In genomic region chr11:61999141-61999975, GRCh38 we compare ENCODE assay signal across 1 cellular context.
TF ChIP-seq lines count a peak whose summit lies in the region.

No MANE protein-coding gene starts in this region.

TF ChIP-seq in HepG2, 621 proteins besides CTCF, POLR2A, EP300 and RAD21 (continued from another document and continues in another):
- TF ChIP-seq ZNF709 (CRISPR knock-in tag; IDR thresholded peaks at IDR 0.05) (no peak), ZNF335 (CRISPR knock-in tag; IDR thresholded peaks at IDR 0.05) (no peak), ZBTB14 (CRISPR knock-in tag; IDR thresholded peaks at IDR 0.05) (no peak), NONO (IDR thresholded peaks at IDR 0.05) (no peak), NONO (CRISPR knock-in tag; conservative IDR thresholded peaks at IDR 0.05) (no peak), RFXANK (CRISPR knock-in tag; IDR thresholded peaks at IDR 0.05) (no peak), ZNF543 (CRISPR knock-in tag; IDR thresholded peaks at IDR 0.05) (no peak), ZNF782 (CRISPR knock-in tag; IDR thresholded peaks at IDR 0.05; ENCODE audit: borderline replicate concordance) (no peak), ZNF512B (CRISPR knock-in tag; IDR thresholded peaks at IDR 0.05; ENCODE audit: borderline replicate concordance) (no peak), ZNF879 (CRISPR knock-in tag; IDR thresholded peaks at IDR 0.05) (no peak), ZNF513 (CRISPR knock-in tag; conservative IDR thresholded peaks at IDR 0.05) (no peak), HES4 (CRISPR knock-in tag; IDR thresholded peaks at IDR 0.05; ENCODE audit: borderline replicate concordance) (no peak), AGO2 (optimal IDR thresholded peaks at IDR 0.05; ENCODE audit: low read depth, low read length) (no peak), ATF2 (CRISPR knock-in tag; IDR thresholded peaks at IDR 0.05) (no peak), SMC3 (IDR thresholded peaks at IDR 0.05; ENCODE audit: low read length) (no peak), SRSF9 (IDR thresholded peaks at IDR 0.05; ENCODE audit: borderline replicate concordance, insufficient read depth, low read depth, low read length, poor library complexity, severe bottlenecking) (no peak), ATF5 (CRISPR knock-in tag; IDR thresholded peaks at IDR 0.05; ENCODE audit: low read depth) (no peak), ELF1 (CRISPR knock-in tag; IDR thresholded peaks at IDR 0.05) (no peak), E2F2 (CRISPR knock-in tag; IDR thresholded peaks at IDR 0.05; ENCODE audit: borderline replicate concordance) (no peak), MLLT10 (CRISPR knock-in tag; IDR thresholded peaks at IDR 0.05) (no peak), JDP2 (CRISPR knock-in tag; IDR thresholded peaks at IDR 0.05; ENCODE audit: borderline replicate concordance) (no peak), PPARG (CRISPR knock-in tag; conservative IDR thresholded peaks at IDR 0.05) (peak; percentile 29; the same call in 1 of the 2 replicates), TP53 (CRISPR knock-in tag; conservative IDR thresholded peaks at IDR 0.05) (peak; percentile 100), MAX (IDR thresholded peaks at IDR 0.05) (0 out of 2 replicates have a peak, but pooled peaks have one; percentile 12), KDM1A (CRISPR knock-in tag; IDR thresholded peaks at IDR 0.05) (no peak), ZNF770 (CRISPR knock-in tag; IDR thresholded peaks at IDR 0.05) (no peak), HMGA1 (CRISPR knock-in tag; conservative IDR thresholded peaks at IDR 0.05) (no peak), KAT2B (IDR thresholded peaks at IDR 0.05; ENCODE audit: borderline replicate concordance, low read depth, low read length) (no peak), MEF2D (CRISPR knock-in tag; IDR thresholded peaks at IDR 0.05) (no peak), WIZ (CRISPR knock-in tag; IDR thresholded peaks at IDR 0.05) (no peak), ZNF572 (CRISPR knock-in tag; IDR thresholded peaks at IDR 0.05) (no peak), ZNF773 (CRISPR knock-in tag; IDR thresholded peaks at IDR 0.05; ENCODE audit: borderline replicate concordance) (no peak), SMARCC2 (IDR thresholded peaks at IDR 0.05) (no peak), SALL2 (CRISPR knock-in tag; IDR thresholded peaks at IDR 0.05) (no peak), ZMAT5 (CRISPR knock-in tag; IDR thresholded peaks at IDR 0.05; ENCODE audit: borderline replicate concordance, low read depth) (no peak), ZNF83 (CRISPR knock-in tag; IDR thresholded peaks at IDR 0.05; ENCODE audit: borderline replicate concordance) (no peak), ZNF20 (CRISPR knock-in tag; IDR thresholded peaks at IDR 0.05) (no peak), ZFP36L2 (CRISPR knock-in tag; IDR thresholded peaks at IDR 0.05) (no peak), NR2C2 (CRISPR knock-in tag; IDR thresholded peaks at IDR 0.05; ENCODE audit: borderline replicate concordance) (no peak), HOXA5 (CRISPR knock-in tag; IDR thresholded peaks at IDR 0.05) (no peak), ISL2 (CRISPR knock-in tag; IDR thresholded peaks at IDR 0.05) (0 out of 2 replicates have a peak, but pooled peaks have one; percentile 36), NCOR1 (IDR thresholded peaks at IDR 0.05; ENCODE audit: borderline replicate concordance, low read length) (peak; percentile 24; the same call in 1 of the 2 replicates), ZNF724P (CRISPR knock-in tag; IDR thresholded peaks at IDR 0.05; ENCODE audit: borderline replicate concordance) (no peak), MTF1 (CRISPR knock-in tag; IDR thresholded peaks at IDR 0.05) (no peak), AGO1 (IDR thresholded peaks at IDR 0.05; ENCODE audit: low read depth, low read length, poor library complexity, severe bottlenecking) (no peak), SMARCE1 (IDR thresholded peaks at IDR 0.05; ENCODE audit: borderline replicate concordance) (no peak), ELF4 (CRISPR knock-in tag; IDR thresholded peaks at IDR 0.05; ENCODE audit: borderline replicate concordance) (no peak), MAZ (IDR thresholded peaks at IDR 0.05; ENCODE audit: borderline replicate concordance, low read depth, low read length) (no peak), MAZ (CRISPR knock-in tag; IDR thresholded peaks at IDR 0.05; ENCODE audit: low read depth) (no peak), ASH2L (IDR thresholded peaks at IDR 0.05; ENCODE audit: insufficient read length, low read depth, low read length) (no peak), TBP (CRISPR knock-in tag; IDR thresholded peaks at IDR 0.05) (no peak), ZBTB2 (CRISPR knock-in tag; IDR thresholded peaks at IDR 0.05; ENCODE audit: low read depth) (no peak), ZNF354B (CRISPR knock-in tag; IDR thresholded peaks at IDR 0.05) (no peak), GMEB2 (CRISPR knock-in tag; IDR thresholded peaks at IDR 0.05; ENCODE audit: low read depth) (no peak), BRD4 (CRISPR knock-in tag; IDR thresholded peaks at IDR 0.05) (no peak), NR2F6 (IDR thresholded peaks at IDR 0.05) (0 out of 2 replicates have a peak, but pooled peaks have one; percentile 19), NR2F6 (CRISPR knock-in tag; IDR thresholded peaks at IDR 0.05) (no peak), NBN (conservative IDR thresholded peaks at IDR 0.05) (no peak), ZNF563 (CRISPR knock-in tag; IDR thresholded peaks at IDR 0.05) (no peak), ZZZ3 (CRISPR knock-in tag; IDR thresholded peaks at IDR 0.05; ENCODE audit: borderline replicate concordance) (no peak)
